ENCODE assay signal across 29 cellular contexts in the genomic region with DNA sequence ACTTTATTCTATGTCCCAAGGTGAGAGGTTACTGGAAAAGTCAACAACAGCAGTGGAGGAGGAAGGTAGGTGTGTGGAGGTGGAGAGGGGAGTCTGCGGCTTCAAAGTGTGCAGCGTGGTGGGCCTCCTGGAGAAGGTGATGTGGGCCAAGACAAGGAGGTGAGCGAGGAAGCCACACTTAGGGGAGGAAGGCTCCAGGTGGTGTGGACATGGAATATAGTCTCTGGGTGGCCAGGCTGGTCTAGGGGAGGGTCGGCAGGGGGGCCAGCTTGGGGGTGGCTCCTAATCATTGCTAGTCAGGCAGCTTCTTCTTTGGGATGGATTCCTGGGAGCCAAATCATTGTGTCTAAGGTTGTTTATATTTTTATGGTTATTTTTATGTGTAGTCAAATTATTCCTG.
A peak's percentile ranks its signal among the peaks of the same experiment; 100 is the strongest.
DNase-seq lines count a peak whose midpoint lies in the region; ATAC-seq and TF ChIP-seq lines count a peak whose summit lies in the region.
"Had no signal": no experiment of that assay in that cellular context is flagged by ENCODE, and none has a peak within 500 bp of the region (broad histone marks: within the 10 kb centered on the region; RNA-seq: fewer than 3 reads in every experiment).

No MANE protein-coding gene starts in this region.

- H3K36me3 Mint-ChIP-seq in H9 (ENCODE audit: insufficient read depth in 1 of 3, low read depth in 3 of 3) = no peaks in the 10 kb centered on the region; a peak in 1 of 7 replicates
- no peaks in the 10 kb centered on the region for H3K36me3 Mint-ChIP-seq in activated T-cell treated with anti-CD3 and anti-CD28 coated beads, Interleukin-2, amount 50 U/mL, for 24 hours (ENCODE audit: low read depth)
- H3K36me3 Mint-ChIP-seq: CD14-positive monocyte; CD4-positive, alpha-beta memory T cell; CD4-positive, CD25-positive, alpha-beta regulatory T cell; CD8-positive, alpha-beta memory T cell; CD8-positive, alpha-beta T cell had no signal

- H4K91ac ChIP-seq in H9 (ENCODE audit: insufficient read length, low read depth, low read length) = no peak overlapping the region

- H3K27ac ChIP-seq in H9 (ENCODE audit: insufficient read length, low read depth, low read length) = no peak overlapping the region
- no peak overlapping the region for H3K27ac ChIP-seq in RWPE2 (ENCODE audit: poor library complexity, severe bottlenecking)
- H3K27ac ChIP-seq in aorta (ENCODE audit: low read depth in 1 of 2, low read length in 2 of 2) = no peak overlapping the region
- H3K27ac ChIP-seq: 22Rv1; A549; BLaER1; BLaER1 treated with 17β-estradiol and CSF1 and Interleukin-3, amounts not matched to agents 10 nM and 100 nM; C4-2B had no signal

- H4K8ac ChIP-seq in H9 (replicated peaks; ENCODE audit: insufficient read length, low read depth, low read length) = no peak overlapping the region

- peaks cover 9 to 12% of the 10 kb centered on the region in 2 experiments for H3K4me1 Mint-ChIP-seq in H9
- no peaks in the 10 kb centered on the region for H3K4me1 Mint-ChIP-seq in activated T-cell treated with anti-CD3 and anti-CD28 coated beads, Interleukin-2, amount 50 U/mL, for 24 hours (ENCODE audit: low read depth)
- H3K4me1 Mint-ChIP-seq: B cell; CD14-positive monocyte; CD4-positive, alpha-beta memory T cell; CD4-positive, CD25-positive, alpha-beta regulatory T cell; CD8-positive, alpha-beta memory T cell had no signal

- no peaks in the 10 kb centered on the region for H3K79me2 ChIP-seq in H9 (ENCODE audit: insufficient read depth, low read length)

- H3K4me1 ChIP-seq in H9 (ENCODE audit: insufficient read depth, low read length) (no peaks in the 10 kb centered on the region), RWPE2 (ENCODE audit: insufficient read depth, poor library complexity, severe bottlenecking) (no peaks in the 10 kb centered on the region), aorta (ENCODE audit: control insufficient read depth in 1 of 2, insufficient read depth in 2 of 2, low read length in 2 of 2) (no peaks in the 10 kb centered on the region)
- H3K4me1 ChIP-seq: A549; BE2C; BLaER1; BLaER1 treated with 17β-estradiol and CSF1 and Interleukin-3, amounts not matched to agents 10 nM and 100 nM; Caco-2 had no signal

- H3K9me3 Mint-ChIP-seq in H9 = peaks cover 0 to 4% of the 10 kb centered on the region in 2 experiments; a peak in 2 of 5 replicates
- no peaks in the 10 kb centered on the region for H3K9me3 Mint-ChIP-seq in activated T-cell treated with anti-CD3 and anti-CD28 coated beads, Interleukin-2, amount 50 U/mL, for 24 hours
- H3K9me3 Mint-ChIP-seq: CD4-positive, CD25-positive, alpha-beta regulatory T cell; CD8-positive, alpha-beta T cell had no signal

- H3K9me3 ChIP-seq in H9 (ENCODE audit: control insufficient read depth, low read depth, low read length) = no peaks in the 10 kb centered on the region
- H3K9me3 ChIP-seq in RWPE2 (ENCODE audit: severe bottlenecking) = no peaks in the 10 kb centered on the region
- H3K9me3 ChIP-seq in aorta (ENCODE audit: control insufficient read depth, low read length) = peaks cover 1% of the 10 kb centered on the region
- H3K9me3 ChIP-seq: BE2C, BLaER1 had no signal

- no peak overlapping the region for H2AFZ ChIP-seq in H9 (ENCODE audit: low read length)

- no peak overlapping the region for H2AK5ac ChIP-seq in H9 (ENCODE audit: insufficient read length, low read length)

- H3K27me3 ChIP-seq in H9 (ENCODE audit: insufficient read depth, low read length) = peaks cover 14% of the 10 kb centered on the region; the same call in 1 of the 2 replicates
- H3K27me3 ChIP-seq in RWPE2 (ENCODE audit: insufficient read depth, poor library complexity, severe bottlenecking) = peaks cover 72% of the 10 kb centered on the region
- no peaks in the 10 kb centered on the region for H3K27me3 ChIP-seq in aorta (ENCODE audit: control insufficient read depth in 1 of 2, insufficient read depth in 2 of 2, low read length in 1 of 2)
- H3K27me3 ChIP-seq: BE2C, BLaER1 had no signal

- no peak overlapping the region for H3K4me3 Mint-ChIP-seq in H9
- H3K4me3 Mint-ChIP-seq in activated T-cell treated with anti-CD3 and anti-CD28 coated beads, Interleukin-2, amount 50 U/mL, for 24 hours = no peak overlapping the region
- H3K4me3 Mint-ChIP-seq: B cell; CD14-positive monocyte; CD4-positive, alpha-beta memory T cell; CD4-positive, alpha-beta T cell; CD4-positive, CD25-positive, alpha-beta regulatory T cell; CD8-positive, alpha-beta memory T cell; CD8-positive, alpha-beta T cell had no signal

- DNase-seq in H9 (no peak), RWPE2 (ENCODE audit: low spot score) (peak; percentile 74), aorta (no peak)
- DNase-seq in activated T-cell treated with anti-CD3 and anti-CD28 coated beads, Interleukin-2, amount 50 U/mL, for 24 hours = no peak
- DNase-seq: 8988T; ACHN; AML-193; BE2C; C1 segment of cervical spinal cord; Caco-2; Calu3; CD4-positive, alpha-beta memory T cell; CD4-positive, alpha-beta T cell; CD4-positive, CD25-positive, alpha-beta regulatory T cell; CD8-positive, alpha-beta memory T cell; CD8-positive, alpha-beta T cell; COR-L47; DMS 273 treated with DMSO at 0.1 percent for 48 hours; DMS153; DMS53; DND-41; EL had no signal

- no peak overlapping the region for H3K56ac ChIP-seq in H9 (ENCODE audit: insufficient read length, low read depth, low read length)

- H3K79me1 ChIP-seq in H9 (ENCODE audit: insufficient read depth, low read depth, low read length, poor library complexity, severe bottlenecking) = no peaks in the 10 kb centered on the region

- H3K14ac ChIP-seq in H9 (ENCODE audit: insufficient read depth, low read length) = no peak overlapping the region

- no peak overlapping the region for H3T11ph ChIP-seq in H9 (ENCODE audit: low read length)

- no peak overlapping the region for H2BK12ac ChIP-seq in H9 (ENCODE audit: insufficient read length, low read depth, low read length)

- H2BK20ac ChIP-seq in H9 (ENCODE audit: low read depth, low read length, poor library complexity, severe bottlenecking) = no peak overlapping the region

- no peak overlapping the region for H3K27ac Mint-ChIP-seq in H9
- no peak overlapping the region for H3K27ac Mint-ChIP-seq in activated T-cell treated with anti-CD3 and anti-CD28 coated beads, Interleukin-2, amount 50 U/mL, for 24 hours
- H3K27ac Mint-ChIP-seq: B cell; CD14-positive monocyte; CD4-positive, alpha-beta memory T cell; CD4-positive, alpha-beta T cell; CD4-positive, CD25-positive, alpha-beta regulatory T cell; CD8-positive, alpha-beta memory T cell; CD8-positive, alpha-beta T cell had no signal

- H2BK15ac ChIP-seq in H9 (ENCODE audit: low read depth, low read length) = no peak overlapping the region

- WGBS in H9 (ENCODE audit: extremely low coverage, insufficient read length, low lambda C conversion rate) = no CpG with 5 or more reads among the region's 4 CpGs
- WGBS in aorta, 2 donors = 86 to 87% methylated on average over 4 of the region's 4 CpGs

- no peak overlapping the region for H3K4me2 ChIP-seq in H9 (ENCODE audit: insufficient read depth, insufficient read length, low read length)
- H3K4me2 ChIP-seq: A549; BLaER1; BLaER1 treated with 17β-estradiol and CSF1 and Interleukin-3, amounts not matched to agents 10 nM and 100 nM had no signal

- H4K20me1 ChIP-seq in H9 (ENCODE audit: control insufficient read depth, insufficient read depth, insufficient read length) = no peaks in the 10 kb centered on the region
- H4K20me1 ChIP-seq: BLaER1; BLaER1 treated with 17β-estradiol and CSF1 and Interleukin-3, amounts not matched to agents 10 nM and 100 nM had no signal

- intact Hi-C loops in aorta (cut with DNase I) = no loop called here

- H3K4ac ChIP-seq in H9 (ENCODE audit: low read depth, low read length) = no peak overlapping the region

- H3K23me2 ChIP-seq in H9 (ENCODE audit: insufficient read length, low read depth, low read length, poor library complexity, severe bottlenecking) = no peaks in the 10 kb centered on the region

- TF ChIP-seq CTCF in H9 (conservative IDR thresholded peaks at IDR 0.05) (no peak), RWPE2 (IDR thresholded peaks at IDR 0.05; ENCODE audit: poor library complexity, severe bottlenecking) (no peak)

- no peak overlapping the region for H2BK120ac ChIP-seq in H9 (ENCODE audit: low read depth, low read length, poor library complexity, severe bottlenecking)

- no peaks in the 10 kb centered on the region for H3K36me3 ChIP-seq in RWPE2 (ENCODE audit: low read depth)
- H3K36me3 ChIP-seq in aorta (ENCODE audit: control insufficient read depth in 1 of 2, insufficient read depth in 2 of 2, low read length in 1 of 2) = no peaks in the 10 kb centered on the region
- H3K36me3 ChIP-seq: BE2C; BLaER1; BLaER1 treated with 17β-estradiol and CSF1 and Interleukin-3, amounts not matched to agents 10 nM and 100 nM had no signal

- H3K4me3 ChIP-seq in RWPE2 (ENCODE audit: severe bottlenecking) (no peak overlapping the region), aorta (ENCODE audit: low read length in 2 of 2) (no peak overlapping the region)
- H3K4me3 ChIP-seq: A549; BLaER1; BLaER1 treated with 17β-estradiol and CSF1 and Interleukin-3, amounts not matched to agents 10 nM and 100 nM had no signal

- no peak overlapping the region for H4K5ac ChIP-seq in H9 (ENCODE audit: insufficient read length, low read depth, low read length)

- H3K9ac ChIP-seq in H9 (ENCODE audit: extremely low read depth, insufficient read length, low read length) = no peak overlapping the region
- H3K9ac ChIP-seq: BLaER1; BLaER1 treated with 17β-estradiol and CSF1 and Interleukin-3, amounts not matched to agents 10 nM and 100 nM had no signal

- H3K18ac ChIP-seq in H9 (ENCODE audit: insufficient read length, low read depth, low read length) = peak overlapping the region; percentile 58

- H3K27me3 Mint-ChIP-seq in H9 (ENCODE audit: low read depth) = peaks cover 86% of the 10 kb centered on the region
- peaks cover 8% of the 10 kb centered on the region for H3K27me3 Mint-ChIP-seq in activated T-cell treated with anti-CD3 and anti-CD28 coated beads, Interleukin-2, amount 50 U/mL, for 24 hours
- H3K27me3 Mint-ChIP-seq: B cell; CD4-positive, CD25-positive, alpha-beta regulatory T cell; CD8-positive, alpha-beta memory T cell had no signal

- no peak overlapping the region for H2BK5ac ChIP-seq in H9 (ENCODE audit: insufficient read length, low read length)

- ATAC-seq in RWPE2 (ENCODE audit: low read depth) = no peak
- no peak for ATAC-seq in aorta (ENCODE audit: low FRiP score)
- ATAC-seq: A549; CD8-positive, alpha-beta T cell had no signal

- H3K23ac ChIP-seq in H9 (ENCODE audit: insufficient read length, low read depth, low read length) = no peak overlapping the region
